Comparison of ENCODE assay signal across 10 cellular contexts in the genomic region with DNA sequence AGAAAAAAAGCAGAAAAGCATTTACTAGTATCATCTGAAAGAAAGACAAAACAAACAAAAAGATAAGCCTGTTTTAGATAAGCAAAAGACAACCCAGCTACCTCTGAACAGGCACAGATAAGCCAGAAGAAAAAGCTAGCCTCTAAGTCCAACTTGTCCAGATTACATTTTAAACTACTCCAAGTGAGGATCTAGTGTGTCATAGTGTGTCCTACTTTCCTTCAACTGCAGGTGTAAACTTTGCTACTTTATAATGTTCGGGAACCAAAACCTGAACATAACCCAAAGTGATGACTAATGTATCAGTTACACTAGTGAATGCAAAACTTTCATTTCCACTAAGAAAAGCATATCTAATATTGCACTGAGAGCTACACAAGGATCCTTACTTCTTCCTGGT. TPM values are rescaled to one million over a fixed set of nuclear protein-coding genes. Genes with fewer than 3 reads are reported as not detected.
DNase-seq lines count a peak whose midpoint lies in the region; ATAC-seq and TF ChIP-seq lines count a peak whose summit lies in the region.
"Had no signal": no experiment of that assay in that cellular context is flagged by ENCODE, and none has a peak within 500 bp of the region (broad histone marks: within the 10 kb centered on the region; RNA-seq: fewer than 3 reads in every experiment).

No MANE protein-coding gene starts in this region.

- intact Hi-C loops in posterior vena cava (cut with DNase I) (no loop called here), left lung (cut with DNase I) (no loop called here)

- no peak overlapping the region for H3K4me3 ChIP-seq in left lung
- H3K4me3 ChIP-seq: colonic mucosa had no signal

- DNase-seq in activated T-cell treated with anti-CD3 and anti-CD28 coated beads, Interleukin-2, amount 50 U/mL, for 72 hours: no peak
- no peak for DNase-seq in activated T-cell treated with anti-CD3 and anti-CD28 coated beads, Interleukin-2, amount 50 U/mL, for 1 hour
- DNase-seq in activated naive CD4-positive, alpha-beta T cell treated with anti-CD3 and anti-CD28 coated beads, Interleukin-2, amount 50 U/mL, for 72 hours (ENCODE audit: low spot score in 2 of 2): no peak
- no peak for DNase-seq in stimulated activated naive B cell treated with anti-CD40 and anti-IgM and Interleukin-4, amounts not matched to agents 10 μg/mL and 1 μg/mL and 100 μg/mL, for 72 hours
- DNase-seq in posterior vena cava (ENCODE audit: low spot score): no peak
- DNase-seq in left lung: no peak
- no peak for DNase-seq in globus pallidus (ENCODE audit: low spot score)
- DNase-seq: colonic mucosa; stimulated activated CD4-positive, alpha-beta T cell treated with anti-CD3 and anti-CD28 coated beads, Interleukin-12 subunit alpha, Interleukin-12 subunit beta, amount 100 ng/mL, for 4 hours had no signal

- H3K4me1 ChIP-seq in left lung: peaks cover 20 to 64% of the 10 kb centered on the region in 2 donors

- peaks cover 77% of the 10 kb centered on the region for H3K4me1 Mint-ChIP-seq in activated T-cell treated with anti-CD3 and anti-CD28 coated beads, Interleukin-2, amount 50 U/mL, for 72 hours (ENCODE audit: low read depth)
- peaks cover 37 to 70% of the 10 kb centered on the region in 2 donors for H3K4me1 Mint-ChIP-seq in stimulated activated naive B cell treated with anti-CD40 and anti-IgM and Interleukin-4, amounts not matched to agents 10 μg/mL and 1 μg/mL and 100 μg/mL, for 72 hours

- H3K27ac ChIP-seq in left lung: no peak overlapping the region
- H3K27ac ChIP-seq: colonic mucosa had no signal

- no peaks in the 10 kb centered on the region for H3K9me3 ChIP-seq in left lung
- H3K9me3 ChIP-seq: colonic mucosa had no signal

- H3K36me3 Mint-ChIP-seq in activated T-cell treated with anti-CD3 and anti-CD28 coated beads, Interleukin-2, amount 50 U/mL, for 72 hours (ENCODE audit: insufficient read depth in 2 of 2): peaks cover 0 to 22% of the 10 kb centered on the region in 2 donors
- H3K36me3 Mint-ChIP-seq in activated naive CD4-positive, alpha-beta T cell treated with anti-CD3 and anti-CD28 coated beads, Interleukin-2, amount 50 U/mL, for 72 hours: peaks cover 6 to 34% of the 10 kb centered on the region in 2 donors
- peaks cover 17 to 36% of the 10 kb centered on the region in 2 donors for H3K36me3 Mint-ChIP-seq in stimulated activated naive B cell treated with anti-CD40 and anti-IgM and Interleukin-4, amounts not matched to agents 10 μg/mL and 1 μg/mL and 100 μg/mL, for 72 hours

- H3K36me3 ChIP-seq in left lung: peaks cover 0 to 5% of the 10 kb centered on the region in 2 donors
- H3K36me3 ChIP-seq: colonic mucosa had no signal

- TF ChIP-seq CTCF in left lung (IDR thresholded peaks at IDR 0.05): no peak

- H3K27me3 Mint-ChIP-seq in activated T-cell treated with anti-CD3 and anti-CD28 coated beads, Interleukin-2, amount 50 U/mL, for 72 hours (ENCODE audit: low read depth): no peaks in the 10 kb centered on the region
- no peaks in the 10 kb centered on the region for H3K27me3 Mint-ChIP-seq in stimulated activated naive B cell treated with anti-CD40 and anti-IgM and Interleukin-4, amounts not matched to agents 10 μg/mL and 1 μg/mL and 100 μg/mL, for 72 hours

- peak overlapping the region; percentile 46 to 63 for H3K4me3 Mint-ChIP-seq in activated T-cell treated with anti-CD3 and anti-CD28 coated beads, Interleukin-2, amount 50 U/mL, for 72 hours
- no peak overlapping the region for H3K4me3 Mint-ChIP-seq in stimulated activated naive B cell treated with anti-CD40 and anti-IgM and Interleukin-4, amounts not matched to agents 10 μg/mL and 1 μg/mL and 100 μg/mL, for 72 hours

- ATAC-seq in activated T-cell treated with anti-CD3 and anti-CD28 coated beads, Interleukin-2, amount 50 U/mL, for 72 hours (replicated peaks in 1 of 2): peak; percentile 48 to 51
- ATAC-seq in HG02981 (IDR thresholded peaks at IDR 0.05; ENCODE audit: unreplicated experiment): peak; percentile 57
- ATAC-seq in activated naive CD4-positive, alpha-beta T cell treated with anti-CD3 and anti-CD28 coated beads, Interleukin-2, amount 50 U/mL, for 72 hours: peak; percentile 48 to 72
- peak; percentile 25 to 51 for ATAC-seq in stimulated activated naive B cell treated with anti-CD40 and anti-IgM and Interleukin-4, amounts not matched to agents 10 μg/mL and 1 μg/mL and 100 μg/mL, for 72 hours (replicated peaks)
- ATAC-seq in left lung: no peak

- H3K27ac Mint-ChIP-seq in activated T-cell treated with anti-CD3 and anti-CD28 coated beads, Interleukin-2, amount 50 U/mL, for 72 hours: peak overlapping the region; percentile 89
- H3K27ac Mint-ChIP-seq in activated naive CD4-positive, alpha-beta T cell treated with anti-CD3 and anti-CD28 coated beads, Interleukin-2, amount 50 U/mL, for 72 hours: peak overlapping the region; percentile 44 to 82
- H3K27ac Mint-ChIP-seq in stimulated activated naive B cell treated with anti-CD40 and anti-IgM and Interleukin-4, amounts not matched to agents 10 μg/mL and 1 μg/mL and 100 μg/mL, for 72 hours: peak overlapping the region; percentile 47

- H3K27me3 ChIP-seq in left lung: no peaks in the 10 kb centered on the region
- H3K27me3 ChIP-seq: colonic mucosa had no signal

- H3K9me3 Mint-ChIP-seq in activated T-cell treated with anti-CD3 and anti-CD28 coated beads, Interleukin-2, amount 50 U/mL, for 72 hours: no peaks in the 10 kb centered on the region
- no peaks in the 10 kb centered on the region for H3K9me3 Mint-ChIP-seq in activated naive CD4-positive, alpha-beta T cell treated with anti-CD3 and anti-CD28 coated beads, Interleukin-2, amount 50 U/mL, for 72 hours
- no peaks in the 10 kb centered on the region for H3K9me3 Mint-ChIP-seq in stimulated activated naive B cell treated with anti-CD40 and anti-IgM and Interleukin-4, amounts not matched to agents 10 μg/mL and 1 μg/mL and 100 μg/mL, for 72 hours

RNA-seq across cellular contexts. Expression of a gene that starts 19.5 kb away (rescaled TPM):
- 10 to 100 TPM; 62.3 to 72.2 TPM for total RNA-seq in activated T-cell treated with anti-CD3 and anti-CD28 coated beads, Interleukin-2, amount 50 U/mL, for 72 hours
- total RNA-seq in activated naive CD4-positive, alpha-beta T cell treated with anti-CD3 and anti-CD28 coated beads, Interleukin-2, amount 50 U/mL, for 72 hours: 10 to 100 TPM; 65.1 to 70.7 TPM
- total RNA-seq in posterior vena cava: 10 to 100 TPM; 42.2 to 48.1 TPM
- 10 to 100 TPM; 51.9 to 58.7 TPM for total RNA-seq in left lung

RNA-seq across cellular contexts. Expression of a gene that starts 46.6 kb away (rescaled TPM):
- total RNA-seq in activated T-cell treated with anti-CD3 and anti-CD28 coated beads, Interleukin-2, amount 50 U/mL, for 72 hours: 10 to 100 TPM; 56.6 to 64.3 TPM
- total RNA-seq in activated naive CD4-positive, alpha-beta T cell treated with anti-CD3 and anti-CD28 coated beads, Interleukin-2, amount 50 U/mL, for 72 hours: 10 to 100 TPM; 53.0 to 58.0 TPM
- total RNA-seq in posterior vena cava (10 to 100 TPM; 31.6 to 35.7 TPM), left lung (10 to 100 TPM; 31.9 to 33.0 TPM)

RNA-seq across cellular contexts. Expression of a gene that starts 46.9 kb away (rescaled TPM):
- 1 to 10 TPM; 4.1 to 4.2 TPM for total RNA-seq in activated T-cell treated with anti-CD3 and anti-CD28 coated beads, Interleukin-2, amount 50 U/mL, for 72 hours
- 1 to 10 TPM; 2.4 to 4.3 TPM for total RNA-seq in activated naive CD4-positive, alpha-beta T cell treated with anti-CD3 and anti-CD28 coated beads, Interleukin-2, amount 50 U/mL, for 72 hours
- 1 to 10 TPM; 2.7 to 3.5 TPM for total RNA-seq in posterior vena cava
- 1 to 10 TPM; 3.1 to 3.6 TPM for total RNA-seq in left lung

Comparison
In these comparisons a context has a peak if more than half of its experiments do, and no peak if none do; other contexts are left out.
1. H3K4me3 Mint-ChIP-seq: peak in activated T-cell treated with anti-CD3 and anti-CD28 coated beads, Interleukin-2, amount 50 U/mL, for 72 hours (2 of 2); none in stimulated activated naive B cell treated with anti-CD40 and anti-IgM and Interleukin-4, amounts not matched to agents 10 μg/mL and 1 μg/mL and 100 μg/mL, for 72 hours (0 of 2).
2. Peak in every context shown above with its lines, with median percentiles within 50 percentile points of each other: H3K27ac Mint-ChIP-seq.